In the genomic region with DNA sequence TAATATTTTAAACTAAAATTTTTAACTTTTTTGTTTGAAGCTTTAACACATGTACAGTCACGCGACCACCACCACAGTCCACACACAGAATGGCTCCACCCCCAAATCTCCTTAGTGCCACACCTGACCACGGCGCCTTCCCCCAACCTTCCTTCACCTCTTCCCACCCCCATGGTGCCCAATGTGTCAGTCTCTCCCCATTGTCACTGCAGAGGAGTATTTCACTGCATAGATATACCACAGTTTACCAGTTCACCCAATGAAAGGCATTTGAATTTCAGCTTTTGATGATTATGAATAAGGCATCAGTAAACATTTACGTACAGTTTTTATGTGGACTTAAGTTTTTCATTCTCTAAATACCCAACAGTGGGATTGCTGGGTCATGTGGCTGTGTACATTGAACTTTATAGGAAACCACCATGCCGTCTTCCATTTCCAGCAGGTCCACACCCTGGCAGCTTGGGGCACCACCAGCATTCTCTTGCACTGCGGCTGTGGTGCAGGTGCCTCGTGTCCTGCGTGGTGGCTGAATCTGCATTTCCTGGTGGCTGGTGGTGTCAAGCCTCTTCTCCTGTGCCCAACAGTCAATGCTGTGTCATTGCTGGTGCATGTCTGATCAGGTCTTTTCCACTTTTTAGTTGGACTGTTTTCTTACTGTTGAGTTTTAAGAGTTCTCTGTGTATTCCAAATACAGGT, we compare ENCODE assay signal across 1 cellular context.
TF ChIP-seq lines count a peak whose summit lies in the region.

No MANE protein-coding gene starts in this region.

TF ChIP-seq in K562, 482 proteins besides CTCF, POLR2A, EP300 and RAD21:
- TF ChIP-seq POLR2G (IDR thresholded peaks at IDR 0.05; ENCODE audit: low read depth, low read length) (peak; percentile 54), ARID2 (IDR thresholded peaks at IDR 0.05) (no peak), POLR2B (IDR thresholded peaks at IDR 0.05; ENCODE audit: low read depth, partially characterized antibody) (peak; percentile 27), CCAR2 (IDR thresholded peaks at IDR 0.05; ENCODE audit: low read depth, low read length) (no peak), TRIM28 (IDR thresholded peaks at IDR 0.05) (no peak), POLR2AphosphoS2 (IDR thresholded peaks at IDR 0.05; ENCODE audit: low read length) (0 out of 2 replicates have a peak, but pooled peaks have one; percentile 27), SUPT5H (IDR thresholded peaks at IDR 0.05) (peak; percentile 36; the same call in 1 of the 2 replicates), ZNF12 (CRISPR knock-in tag; IDR thresholded peaks at IDR 0.05) (no peak), RBFOX2 (IDR thresholded peaks at IDR 0.05; ENCODE audit: low read depth, low read length) (peak; percentile 35; the same call in 1 of the 2 replicates), JUN (IDR thresholded peaks at IDR 0.05; ENCODE audit: borderline replicate concordance, low read depth, low read length) (no peak), JUN (CRISPR knock-in tag; IDR thresholded peaks at IDR 0.05; ENCODE audit: borderline replicate concordance) (no peak), ESRRB (CRISPR knock-in tag; IDR thresholded peaks at IDR 0.05; ENCODE audit: borderline replicate concordance) (no peak)
- TF ChIP-seq, protein P1, sequence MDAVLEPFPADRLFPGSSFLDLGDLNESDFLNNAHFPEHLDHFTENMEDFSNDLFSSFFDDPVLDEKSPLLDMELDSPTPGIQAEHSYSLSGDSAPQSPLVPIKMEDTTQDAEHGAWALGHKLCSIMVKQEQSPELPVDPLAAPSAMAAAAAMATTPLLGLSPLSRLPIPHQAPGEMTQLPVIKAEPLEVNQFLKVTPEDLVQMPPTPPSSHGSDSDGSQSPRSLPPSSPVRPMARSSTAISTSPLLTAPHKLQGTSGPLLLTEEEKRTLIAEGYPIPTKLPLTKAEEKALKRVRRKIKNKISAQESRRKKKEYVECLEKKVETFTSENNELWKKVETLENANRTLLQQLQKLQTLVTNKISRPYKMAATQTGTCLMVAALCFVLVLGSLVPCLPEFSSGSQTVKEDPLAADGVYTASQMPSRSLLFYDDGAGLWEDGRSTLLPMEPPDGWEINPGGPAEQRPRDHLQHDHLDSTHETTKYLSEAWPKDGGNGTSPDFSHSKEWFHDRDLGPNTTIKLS (IDR thresholded peaks at IDR 0.05; ENCODE audit: borderline replicate concordance, low read depth), result no peak
